23 cellular contexts compared by ENCODE assay signal in the genomic region with DNA sequence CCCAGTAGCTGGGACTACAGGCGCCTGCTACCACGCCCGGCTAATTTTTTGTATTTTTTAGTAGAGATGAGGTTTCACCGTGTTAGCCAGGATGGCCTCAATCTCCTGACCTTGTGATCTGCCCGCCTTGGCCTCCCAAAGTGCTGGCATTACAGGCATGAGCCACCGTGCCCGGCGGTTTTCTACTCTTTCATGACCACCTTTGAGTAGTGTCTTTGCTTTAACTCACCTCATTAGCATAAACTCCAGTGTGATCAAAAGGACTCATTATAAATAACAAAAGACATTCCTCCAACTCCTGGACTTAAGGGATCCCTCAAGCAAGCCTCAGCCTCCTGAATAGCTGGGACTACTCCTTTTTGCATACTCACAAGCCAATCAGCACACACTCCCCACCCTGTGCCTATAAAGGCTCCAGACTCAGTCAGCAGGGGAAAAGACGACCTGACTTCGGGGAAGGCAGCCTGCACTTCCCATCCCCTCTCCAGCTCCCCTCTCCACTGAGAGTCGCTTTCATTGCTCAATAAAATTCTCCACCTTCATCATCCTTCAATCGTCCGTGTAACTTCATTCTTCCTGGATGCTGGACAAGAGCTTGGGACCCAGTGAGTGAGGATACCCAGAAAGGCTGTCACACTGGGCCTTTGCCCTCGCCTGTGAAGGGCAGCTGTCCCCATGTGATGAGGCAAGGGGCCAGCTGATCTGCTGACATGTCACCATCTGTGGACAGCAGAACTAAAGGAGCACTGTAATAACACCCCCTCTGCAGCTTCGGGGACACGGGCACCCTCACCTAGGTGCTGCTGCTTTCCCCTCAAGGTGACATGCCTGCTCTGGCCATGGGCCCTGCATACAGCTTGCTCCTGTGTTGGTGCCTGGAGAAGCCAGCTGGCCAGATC. TPM values are rescaled to one million over a fixed set of nuclear protein-coding genes. Genes with fewer than 3 reads are reported as not detected.
DNase-seq lines count a peak whose midpoint lies in the region; ATAC-seq, FAIRE-seq and TF ChIP-seq lines count a peak whose summit lies in the region.
"Had no signal": no experiment of that assay in that cellular context is flagged by ENCODE, and none has a peak within 500 bp of the region (broad histone marks: within the 10 kb centered on the region; RNA-seq: fewer than 3 reads in every experiment).

No MANE protein-coding gene starts in this region.

- H3K4me1 ChIP-seq in HepG2 (ENCODE audit: insufficient read depth, low read length) (peaks cover 16% of the 10 kb centered on the region), right lobe of liver (no peaks in the 10 kb centered on the region), Caco-2 (no peaks in the 10 kb centered on the region)
- H3K4me1 ChIP-seq: upper lobe of left lung had no signal

- in situ Hi-C loops in HepG2 (cut with HindIII; ENCODE audit: extremely low pct_ligation_motif_present, low pct_unique_long_range_greater_than_20kb): no loop called here

- ATAC-seq in HepG2: peak; percentile 47
- no peak for ATAC-seq in right lobe of liver
- ATAC-seq in HG02973 (IDR thresholded peaks at IDR 0.05; ENCODE audit: unreplicated experiment): no peak
- ATAC-seq: HCT116 had no signal

- POLR2A ChIA-PET in HepG2 (lab: Yijun Ruan, JAX) (no interaction called here), Caco-2 (lab: Charles Lee) (no interaction called here)

- H3K4me2 ChIP-seq in HepG2 (ENCODE audit: low read depth, low read length): no peak overlapping the region
- H3K4me2 ChIP-seq: smooth muscle cell had no signal

- H3K4me1 Mint-ChIP-seq in endothelial cell (ENCODE audit: unreplicated experiment): peaks cover 7% of the 10 kb centered on the region
- no peaks in the 10 kb centered on the region for H3K4me1 Mint-ChIP-seq in Caco-2 (ENCODE audit: low read depth, unreplicated experiment)

- BruUV-seq in HepG2 (replicated peaks; lab: Mats Ljungman, UMichigan) (no TSS peak), Caco-2 (replicated peaks; lab: Mats Ljungman, UMichigan) (no TSS peak)

- intact Hi-C loops in HepG2 (cut with micrococcal nuclease; ENCODE audit: unreplicated experiment) (no loop called here), right lobe of liver (cut with DNase I) (no loop called here), Caco-2 (cut with micrococcal nuclease; ENCODE audit: unreplicated experiment) (no loop called here)

- TF ChIP-seq POLR2A in HepG2 (IDR thresholded peaks at IDR 0.05; ENCODE audit: insufficient read depth in 1 of 2, low read depth in 2 of 2, low read length in 2 of 2): no peak
- no peak for TF ChIP-seq POLR2A in right lobe of liver (IDR thresholded peaks at IDR 0.05)

- H3K27ac Mint-ChIP-seq in endothelial cell (ENCODE audit: unreplicated experiment) (no peak overlapping the region), Caco-2 (ENCODE audit: unreplicated experiment) (no peak overlapping the region)
- H3K27ac Mint-ChIP-seq: activated naive CD8-positive, alpha-beta T cell treated with anti-CD3 and anti-CD28 coated beads, Interleukin-2, amount 10 ng/mL, durations not matched to agents 7 days and 5 days had no signal

- H3K4me3 Mint-ChIP-seq in endothelial cell (ENCODE audit: unreplicated experiment): peak overlapping the region; percentile 4
- H3K4me3 Mint-ChIP-seq in Caco-2 (ENCODE audit: unreplicated experiment): no peak overlapping the region
- H3K4me3 Mint-ChIP-seq: activated naive CD8-positive, alpha-beta T cell treated with anti-CD3 and anti-CD28 coated beads, Interleukin-2, amount 10 ng/mL, durations not matched to agents 7 days and 5 days had no signal

- no peak for FAIRE-seq in HepG2 (lab: Jason Lieb, UNC)
- FAIRE-seq: astrocyte, D721Med, GM12892 had no signal

- H3K27me3 ChIP-seq in HepG2 (ENCODE audit: control insufficient read depth in 1 of 2, insufficient read depth in 2 of 2, low read length in 2 of 2): no peaks in the 10 kb centered on the region
- H3K27me3 ChIP-seq in right lobe of liver: no peaks in the 10 kb centered on the region
- no peaks in the 10 kb centered on the region for H3K27me3 ChIP-seq in Caco-2 (replicated peaks; ENCODE audit: control insufficient read depth, insufficient read depth, low read length)
- H3K27me3 ChIP-seq: dorsolateral prefrontal cortex, upper lobe of left lung had no signal

- no peaks in the 10 kb centered on the region for H3K36me3 Mint-ChIP-seq in endothelial cell (ENCODE audit: low read depth, unreplicated experiment)
- no peaks in the 10 kb centered on the region for H3K36me3 Mint-ChIP-seq in Caco-2 (ENCODE audit: insufficient read depth, unreplicated experiment)
- H3K36me3 Mint-ChIP-seq: activated naive CD8-positive, alpha-beta T cell treated with anti-CD3 and anti-CD28 coated beads, Interleukin-2, amount 10 ng/mL, durations not matched to agents 7 days and 5 days had no signal

- no peaks in the 10 kb centered on the region for H3K9me3 Mint-ChIP-seq in endothelial cell (ENCODE audit: unreplicated experiment)
- H3K9me3 Mint-ChIP-seq in Caco-2 (ENCODE audit: unreplicated experiment): no peaks in the 10 kb centered on the region
- H3K9me3 Mint-ChIP-seq: activated naive CD8-positive, alpha-beta T cell treated with anti-CD3 and anti-CD28 coated beads, Interleukin-2, amount 10 ng/mL, durations not matched to agents 7 days and 5 days had no signal

- no peaks in the 10 kb centered on the region for H3K36me3 ChIP-seq in HepG2 (replicated peaks in 1 of 2; ENCODE audit: control insufficient read depth in 1 of 2, insufficient read depth in 2 of 2, low read length in 2 of 2)
- H3K36me3 ChIP-seq in right lobe of liver: no peaks in the 10 kb centered on the region
- no peaks in the 10 kb centered on the region for H3K36me3 ChIP-seq in Caco-2 (ENCODE audit: control insufficient read depth, insufficient read depth, low read length)
- H3K36me3 ChIP-seq: heart right ventricle, upper lobe of left lung had no signal

- TF ChIP-seq RAD21 in HepG2 (CRISPR knock-in tag; IDR thresholded peaks at IDR 0.05): no peak

- H3K27me3 Mint-ChIP-seq in endothelial cell (ENCODE audit: unreplicated experiment) (peaks cover 4% of the 10 kb centered on the region), Caco-2 (ENCODE audit: insufficient read depth, unreplicated experiment) (no peaks in the 10 kb centered on the region)
- H3K27me3 Mint-ChIP-seq: activated naive CD8-positive, alpha-beta T cell treated with anti-CD3 and anti-CD28 coated beads, Interleukin-2, amount 10 ng/mL, durations not matched to agents 7 days and 5 days had no signal

- H3K27ac ChIP-seq in HepG2 (ENCODE audit: extremely low read length, insufficient read depth, low read length): no peak overlapping the region
- no peak overlapping the region for H3K27ac ChIP-seq in right lobe of liver
- H3K27ac ChIP-seq: HL-60 had no signal

- CTCF ChIA-PET in HepG2 (lab: Yijun Ruan, JAX; ENCODE audit: low intra/inter-chr PET ratio, low total read pairs) (no interaction called here), Caco-2 (lab: Charles Lee) (interaction anchor here (0.6 to 0.7 kb wide), 3 partner anchors 26 to 1732 kb away, joined by 3 read pairs; no protein-coding TSS in a partner anchor)

- no peak for DNase-seq in HepG2 (ENCODE audit: low spot score)
- DNase-seq in right lobe of liver: no peak
- DNase-seq in endothelial cell (ENCODE audit: low spot score): no peak
- DNase-seq in iPS-NIHi11 (ENCODE audit: low spot score): peak; percentile 67
- no peak for DNase-seq in AML-193 (lab: John Stamatoyannopoulos, UW)
- DNase-seq in NCI-H345 treated with DMSO at 0.1 percent for 48 hours (lab: John Stamatoyannopoulos, UW; ENCODE audit: unreplicated experiment): no peak
- no peak for DNase-seq in Caco-2
- DNase-seq: activated naive CD8-positive, alpha-beta T cell treated with anti-CD3 and anti-CD28 coated beads, Interleukin-2, amount 10 ng/mL, durations not matched to agents 7 days and 5 days; C1 segment of cervical spinal cord; dorsolateral prefrontal cortex; heart right ventricle; mammary epithelial cell; NCI-H1048; NCI-H187; SHP77 treated with DMSO at 0.1 percent for 48 hours; upper lobe of left lung had no signal

- no peak overlapping the region for H3K4me3 ChIP-seq in HepG2 (replicated peaks in 1 of 3; ENCODE audit: insufficient read depth in 1 of 3, low read depth in 2 of 3, low read length in 3 of 3)
- no peak overlapping the region for H3K4me3 ChIP-seq in right lobe of liver
- no peak overlapping the region for H3K4me3 ChIP-seq in Caco-2 (ENCODE audit: low read depth, low read length)
- H3K4me3 ChIP-seq: dorsolateral prefrontal cortex, heart right ventricle, smooth muscle cell, upper lobe of left lung had no signal

- H3K79me2 ChIP-seq in HepG2 (ENCODE audit: insufficient read depth, low read length): no peaks in the 10 kb centered on the region

- H3K9me3 ChIP-seq in HepG2 (ENCODE audit: low read length): no peaks in the 10 kb centered on the region
- H3K9me3 ChIP-seq in right lobe of liver: no peaks in the 10 kb centered on the region
- H3K9me3 ChIP-seq in Caco-2: no peaks in the 10 kb centered on the region
- H3K9me3 ChIP-seq: heart right ventricle, upper lobe of left lung had no signal

- H2AFZ ChIP-seq in HepG2 (ENCODE audit: low read length): no peak overlapping the region

- H3K9ac ChIP-seq in HepG2 (ENCODE audit: insufficient read depth, low read depth, low read length): no peak overlapping the region

- TF ChIP-seq CTCF in HepG2 (CRISPR knock-in tag; IDR thresholded peaks at IDR 0.05) (no peak), right lobe of liver (IDR thresholded peaks at IDR 0.05) (no peak), endothelial cell (IDR thresholded peaks at IDR 0.05; ENCODE audit: unreplicated experiment) (no peak), Caco-2 (IDR thresholded peaks at IDR 0.05; ENCODE audit: insufficient read depth in 1 of 2, low read depth in 1 of 2, low read length in 1 of 2, severe bottlenecking in 1 of 2, unreplicated experiment in 1 of 2) (no peak)

- WGBS in HepG2 (ENCODE audit: low lambda C conversion rate): 39% methylated on average over 16 of the region's 16 CpGs
- WGBS in right lobe of liver (ENCODE audit: insufficient coverage, low coverage, low lambda C conversion rate, missing lambda C conversion rate): 91% methylated on average over 12 of the region's 16 CpGs

- TF ChIP-seq EP300 in HepG2 (IDR thresholded peaks at IDR 0.05; ENCODE audit: low read depth in 2 of 2, low read length in 2 of 2) (no peak), HepG2 (CRISPR knock-in tag; IDR thresholded peaks at IDR 0.05; ENCODE audit: borderline replicate concordance) (no peak)

- H4K20me1 ChIP-seq in HepG2 (ENCODE audit: insufficient read depth, low read length): no peaks in the 10 kb centered on the region

RNA-seq across cellular contexts. Expression of a gene that starts 35.0 kb away (rescaled TPM):
- 321 and 356 TPM in 2 replicates for total RNA-seq in HepG2 (2016; rRNA removed; fragmentation: Illumina TruSeq; extraction: Trizol)
- 23.2 and 29.3 TPM in 2 replicates for total RNA-seq in HepG2 (2016; cell fraction: cytosol; rRNA removed; fragmentation: Illumina TruSeq; extraction: Trizol; ENCODE audit: low read depth)
- 329 and 330 TPM in 2 replicates for total RNA-seq in HepG2 (2016; cell fraction: insoluble cytoplasmic fraction; rRNA removed; fragmentation: Illumina TruSeq; extraction: Trizol)
- total RNA-seq in HepG2 (2016; cell fraction: membrane; rRNA removed; fragmentation: Illumina TruSeq; extraction: Trizol): 89.4 and 96.4 TPM in 2 replicates
- 126 and 145 TPM in 2 replicates for total RNA-seq in HepG2 (2016; cell fraction: nucleus; rRNA removed; fragmentation: Illumina TruSeq; extraction: Trizol)
- 200 and 232 TPM in 2 replicates for polyA plus RNA-seq in HepG2 (2011; rRNA removed)
- polyA plus RNA-seq in HepG2 (2011; cell fraction: cytosol; rRNA removed): 246 and 252 TPM in 2 replicates
- 96.2 and 102 TPM in 2 replicates for polyA plus RNA-seq in HepG2 (2011; cell fraction: nucleus; rRNA removed)
- polyA plus RNA-seq in HepG2 (2012): 170 and 183 TPM in 2 replicates
- 19.6 and 20.9 TPM in 2 replicates for polyA plus RNA-seq in HepG2 (2016; cell fraction: cytosol; fragmentation: Illumina TruSeq; extraction: Trizol; ENCODE audit: low read depth)
- 319 and 333 TPM in 2 replicates for polyA plus RNA-seq in HepG2 (2016; cell fraction: insoluble cytoplasmic fraction; fragmentation: Illumina TruSeq; extraction: Trizol; ENCODE audit: low read depth)
- polyA plus RNA-seq in HepG2 (2016; cell fraction: membrane; fragmentation: Illumina TruSeq; extraction: Trizol; ENCODE audit: low read depth): 53.6 and 62.6 TPM in 2 replicates
- polyA plus RNA-seq in HepG2 (2016; cell fraction: nucleus; fragmentation: Illumina TruSeq; extraction: Trizol; ENCODE audit: insufficient read depth, low read depth): 181 and 191 TPM in 2 replicates
- 265 and 269 TPM in 2 replicates for polyA minus RNA-seq in HepG2 (2011; rRNA and poly(A)+ RNA removed; ENCODE audit: low replicate concordance)
- polyA minus RNA-seq in HepG2 (2011; cell fraction: cytosol; rRNA and poly(A)+ RNA removed): 130 and 142 TPM in 2 replicates
- polyA minus RNA-seq in HepG2 (2011; cell fraction: nucleus; rRNA and poly(A)+ RNA removed): 82.8 and 86.5 TPM in 2 replicates
- 100 to 1,000 TPM; 117 to 128 (median 118) TPM for total RNA-seq in right lobe of liver
- 274 TPM for total RNA-seq in endothelial cell (ENCODE audit: unreplicated experiment)
- 370 TPM in 2 replicates for total RNA-seq in Caco-2 (2022)

RNA-seq across cellular contexts. Expression of a gene that starts 55.6 kb away (rescaled TPM):
- total RNA-seq in HepG2 (2016; rRNA removed; fragmentation: Illumina TruSeq; extraction: Trizol): 8.2 and 8.9 TPM in 2 replicates
- 4.6 and 5.6 TPM in 2 replicates for total RNA-seq in HepG2 (2016; cell fraction: cytosol; rRNA removed; fragmentation: Illumina TruSeq; extraction: Trizol; ENCODE audit: low read depth)
- total RNA-seq in HepG2 (2016; cell fraction: insoluble cytoplasmic fraction; rRNA removed; fragmentation: Illumina TruSeq; extraction: Trizol): 6.7 and 8.6 TPM in 2 replicates
- 16.3 and 16.4 TPM in 2 replicates for total RNA-seq in HepG2 (2016; cell fraction: membrane; rRNA removed; fragmentation: Illumina TruSeq; extraction: Trizol)
- total RNA-seq in HepG2 (2016; cell fraction: nucleus; rRNA removed; fragmentation: Illumina TruSeq; extraction: Trizol): 6.6 TPM in 2 replicates
- 18.8 and 22.5 TPM in 2 replicates for polyA plus RNA-seq in HepG2 (2011; rRNA removed)
- polyA plus RNA-seq in HepG2 (2011; cell fraction: cytosol; rRNA removed): 12.2 and 13.7 TPM in 2 replicates
- 28.7 and 31.1 TPM in 2 replicates for polyA plus RNA-seq in HepG2 (2011; cell fraction: nucleus; rRNA removed)
- polyA plus RNA-seq in HepG2 (2012): 8.3 and 10.9 TPM in 2 replicates
- 7.5 and 8.7 TPM in 2 replicates for polyA plus RNA-seq in HepG2 (2016; cell fraction: cytosol; fragmentation: Illumina TruSeq; extraction: Trizol; ENCODE audit: low read depth)
- polyA plus RNA-seq in HepG2 (2016; cell fraction: insoluble cytoplasmic fraction; fragmentation: Illumina TruSeq; extraction: Trizol; ENCODE audit: low read depth): 10.6 and 14.3 TPM in 2 replicates
- 18.8 and 20.9 TPM in 2 replicates for polyA plus RNA-seq in HepG2 (2016; cell fraction: membrane; fragmentation: Illumina TruSeq; extraction: Trizol; ENCODE audit: low read depth)
- 14.4 and 15.5 TPM in 2 replicates for polyA plus RNA-seq in HepG2 (2016; cell fraction: nucleus; fragmentation: Illumina TruSeq; extraction: Trizol; ENCODE audit: insufficient read depth, low read depth)
- polyA minus RNA-seq in HepG2 (2011; rRNA and poly(A)+ RNA removed; ENCODE audit: low replicate concordance): 36.5 and 57.3 TPM in 2 replicates
- 10.0 and 11.6 TPM in 2 replicates for polyA minus RNA-seq in HepG2 (2011; cell fraction: cytosol; rRNA and poly(A)+ RNA removed)
- 4.1 and 4.8 TPM in 2 replicates for polyA minus RNA-seq in HepG2 (2011; cell fraction: nucleus; rRNA and poly(A)+ RNA removed)
- total RNA-seq in right lobe of liver: 1 to 10 TPM; 3.1 to 9.9 (median 5.8) TPM
- 51.0 TPM for total RNA-seq in endothelial cell (ENCODE audit: unreplicated experiment)
- 30.6 and 31.4 TPM in 2 replicates for total RNA-seq in Caco-2 (2022)
